In genomic region chr10:128062331-128062730, GRCh38 we compare ENCODE assay signal across 8 cellular contexts.
DNase-seq lines count a peak whose midpoint lies in the region; ATAC-seq and TF ChIP-seq lines count a peak whose summit lies in the region.

No MANE protein-coding gene starts in this region.

- peak overlapping the region; percentile 74 for H3K4me3 Mint-ChIP-seq in CD8-positive, alpha-beta T cell
- peak overlapping the region; percentile 68 for H3K4me3 Mint-ChIP-seq in activated T-helper 17 cell treated with anti-CD3 and anti-CD28 coated beads, Interleukin-2, amount 50 U/mL, for 72 hours
- peak overlapping the region; percentile 75 for H3K4me3 Mint-ChIP-seq in memory B cell

- H3K27ac ChIP-seq in CD8-positive, alpha-beta T cell (ENCODE audit: low read depth, low read length), result peak overlapping the region; percentile 39

- H3K27ac Mint-ChIP-seq in CD8-positive, alpha-beta T cell, result peak overlapping the region; percentile 92
- peak overlapping the region; percentile 89 for H3K27ac Mint-ChIP-seq in activated T-helper 17 cell treated with anti-CD3 and anti-CD28 coated beads, Interleukin-2, amount 50 U/mL, for 72 hours
- peak overlapping the region; percentile 95 for H3K27ac Mint-ChIP-seq in memory B cell

- peaks cover 89% of the 10 kb centered on the region for H3K4me1 Mint-ChIP-seq in CD8-positive, alpha-beta T cell (ENCODE audit: low read depth)
- peaks cover 50% of the 10 kb centered on the region for H3K4me1 Mint-ChIP-seq in activated T-helper 17 cell treated with anti-CD3 and anti-CD28 coated beads, Interleukin-2, amount 50 U/mL, for 72 hours
- peaks cover 74% of the 10 kb centered on the region for H3K4me1 Mint-ChIP-seq in memory B cell

- no peaks in the 10 kb centered on the region for H3K9me3 Mint-ChIP-seq in CD8-positive, alpha-beta T cell
- H3K9me3 Mint-ChIP-seq in activated T-helper 17 cell treated with anti-CD3 and anti-CD28 coated beads, Interleukin-2, amount 50 U/mL, for 72 hours, result peaks cover 4% of the 10 kb centered on the region
- H3K9me3 Mint-ChIP-seq in memory B cell, result no peaks in the 10 kb centered on the region

- H3K9me3 ChIP-seq in CD8-positive, alpha-beta T cell (ENCODE audit: low read length), result no peaks in the 10 kb centered on the region

- intact Hi-C loops in CD8-positive, alpha-beta T cell (cut with DNase I, micrococcal nuclease), result loop anchor here in 1 of 2 experiments (5.0 kb wide), 1 partner anchor 65 kb away; the partner anchor contains the start of gene MKI67

- POLR2A ChIA-PET in CD8-positive, alpha-beta T cell (lab: Charles Lee), result interaction anchor here (1.5 to 4.2 kb wide), 3 partner anchors 11 to 17 kb away, joined by 6 to 57 read pairs (median 10); no protein-coding TSS in a partner anchor

- peak in 1 of 7 experiments; percentile 21 for DNase-seq in CD8-positive, alpha-beta T cell
- DNase-seq in memory B cell (ENCODE audit: low spot score in 2 of 2) (no peak), nucleus accumbens (lab: John Stamatoyannopoulos, UW) (no peak)

- H3K36me3 Mint-ChIP-seq in CD8-positive, alpha-beta T cell, result peaks cover 62% of the 10 kb centered on the region
- peaks cover 95% of the 10 kb centered on the region for H3K36me3 Mint-ChIP-seq in activated T-helper 17 cell treated with anti-CD3 and anti-CD28 coated beads, Interleukin-2, amount 50 U/mL, for 72 hours (ENCODE audit: low read depth)
- H3K36me3 Mint-ChIP-seq in memory B cell, result peaks cover 23% of the 10 kb centered on the region

- CTCF ChIA-PET in CD8-positive, alpha-beta T cell (lab: Charles Lee), result interaction anchor here (0.7 to 17.3 kb wide), 10 partner anchors 8 to 150 kb away, joined by 3 to 396 read pairs (median 4); no protein-coding TSS in a partner anchor

- no peak for ATAC-seq in CD8-positive, alpha-beta T cell
- ATAC-seq in HG03139 (IDR thresholded peaks at IDR 0.05; ENCODE audit: unreplicated experiment) (peak; percentile 9), memory B cell (ENCODE audit: low read depth) (no peak), HG02852 (IDR thresholded peaks at IDR 0.05; ENCODE audit: unreplicated experiment) (no peak), HG02571 (IDR thresholded peaks at IDR 0.05; ENCODE audit: unreplicated experiment) (no peak), GM18519 (IDR thresholded peaks at IDR 0.05; ENCODE audit: low FRiP score, unreplicated experiment) (no peak)
- no peak for ATAC-seq in activated T-helper 17 cell treated with anti-CD3 and anti-CD28 coated beads, Interleukin-2, amount 50 U/mL, for 72 hours (replicated peaks)

- TF ChIP-seq CTCF in CD8-positive, alpha-beta T cell (IDR thresholded peaks at IDR 0.05), result no peak

- H3K27me3 Mint-ChIP-seq in CD8-positive, alpha-beta T cell (ENCODE audit: low read depth), result no peaks in the 10 kb centered on the region
- H3K27me3 Mint-ChIP-seq in activated T-helper 17 cell treated with anti-CD3 and anti-CD28 coated beads, Interleukin-2, amount 50 U/mL, for 72 hours, result no peaks in the 10 kb centered on the region
- no peaks in the 10 kb centered on the region for H3K27me3 Mint-ChIP-seq in memory B cell

- H3K4me1 ChIP-seq in CD8-positive, alpha-beta T cell (ENCODE audit: insufficient read depth, low read length), result peaks cover 71% of the 10 kb centered on the region

- peaks cover 18% of the 10 kb centered on the region for H3K36me3 ChIP-seq in CD8-positive, alpha-beta T cell (ENCODE audit: insufficient read depth, low read length)

- peak overlapping the region; percentile 49 for H3K4me3 ChIP-seq in CD8-positive, alpha-beta T cell (ENCODE audit: low read depth, low read length)

- no peaks in the 10 kb centered on the region for H3K27me3 ChIP-seq in CD8-positive, alpha-beta T cell (ENCODE audit: insufficient read depth, low read length)
